Comparison of ENCODE assay signal across 27 cellular contexts in the genomic region with DNA sequence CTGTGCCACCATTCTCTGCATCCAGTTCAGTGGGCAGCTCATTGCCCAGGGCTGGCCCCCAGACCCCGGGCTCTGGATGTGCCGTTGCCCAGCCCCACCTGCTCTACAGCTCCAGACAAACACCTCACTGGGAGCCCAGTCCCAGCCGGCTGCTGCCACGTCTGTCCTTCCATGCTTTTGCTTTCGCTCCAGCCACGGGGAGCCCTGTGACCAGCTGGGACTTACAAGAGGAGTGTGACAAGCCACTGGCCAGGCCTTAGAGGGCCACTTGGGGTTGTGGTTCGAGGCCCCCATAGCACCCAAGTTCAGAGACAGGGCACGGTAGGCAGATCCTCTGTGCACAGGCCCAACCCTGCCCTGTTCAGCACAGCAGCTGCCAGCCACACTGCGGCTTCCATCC.
"Had no signal": no experiment of that assay in that cellular context is flagged by ENCODE, and none has a peak within 500 bp of the region (broad histone marks: within the 10 kb centered on the region; RNA-seq: fewer than 3 reads in every experiment).

No MANE protein-coding gene starts in this region.

- DNase-seq: head of caudate nucleus; hypothalamus; immature natural killer cell; lower lobe of right lung; mammary epithelial cell; mesendoderm; naive B cell; natural killer cell; nephron progenitor cell; nucleus accumbens; retina; stimulated activated CD4-positive, alpha-beta T cell treated with anti-CD3 and anti-CD28 coated beads, Interleukin-4, amount 100 ng/mL, for 24 hours; stimulated activated naive CD4-positive, alpha-beta T cell; tibial artery; trophoblast cell; upper lobe of right lung had no signal

- H3K4me1 Mint-ChIP-seq: immature natural killer cell; naive B cell; natural killer cell; stimulated activated effector memory CD8-positive, alpha-beta T cell treated with anti-CD3 and anti-CD28 coated beads, Interleukin-12 subunit alpha, Interleukin-12 subunit beta, amount 100 ng/mL, for 72 hours had no signal

- H3K27ac Mint-ChIP-seq: immature natural killer cell; mesothelial cell of epicardium; naive B cell; natural killer cell; nephron progenitor cell; stimulated activated effector memory CD8-positive, alpha-beta T cell treated with anti-CD3 and anti-CD28 coated beads, Interleukin-12 subunit alpha, Interleukin-12 subunit beta, amount 100 ng/mL, for 72 hours; stimulated activated naive CD8-positive, alpha-beta T cell treated with anti-CD3 and anti-CD28 coated beads, Interleukin-15, Interleukin-2, amounts not matched to agents 100 ng/mL and 50 ng/mL, for 24 hours had no signal

- H3K9me3 ChIP-seq: lower lobe of right lung, pancreas, prostate gland, suprapubic skin, thoracic aorta, tibial artery, upper lobe of right lung had no signal

- ATAC-seq: left lobe of liver, lower lobe of right lung, natural killer cell, pancreas, right cardiac atrium, sciatic nerve, upper lobe of right lung had no signal

- H3K4me3 ChIP-seq: lower lobe of right lung, pancreas, prostate gland, skin epidermis, suprapubic skin, thoracic aorta, tibial artery, upper lobe of right lung had no signal

- H3K4me1 ChIP-seq: lower lobe of right lung, pancreas, prostate gland, suprapubic skin, tibial artery, upper lobe of right lung had no signal

- H3K4me3 Mint-ChIP-seq: immature natural killer cell; mesothelial cell of epicardium; naive B cell; natural killer cell; nephron progenitor cell; stimulated activated effector memory CD8-positive, alpha-beta T cell treated with anti-CD3 and anti-CD28 coated beads, Interleukin-12 subunit alpha, Interleukin-12 subunit beta, amount 100 ng/mL, for 72 hours; stimulated activated naive CD8-positive, alpha-beta T cell treated with anti-CD3 and anti-CD28 coated beads, Interleukin-15, Interleukin-2, amounts not matched to agents 100 ng/mL and 50 ng/mL, for 24 hours had no signal

- H3K27me3 ChIP-seq: pancreas, tibial artery, upper lobe of right lung had no signal

- H3K27ac ChIP-seq: lower lobe of right lung, pancreas, prostate gland, skin epidermis, suprapubic skin, thoracic aorta, tibial artery, upper lobe of right lung had no signal

- H3K9me3 Mint-ChIP-seq: immature natural killer cell; naive B cell; natural killer cell; nephron progenitor cell; stimulated activated effector memory CD8-positive, alpha-beta T cell treated with anti-CD3 and anti-CD28 coated beads, Interleukin-12 subunit alpha, Interleukin-12 subunit beta, amount 100 ng/mL, for 72 hours; stimulated activated naive CD8-positive, alpha-beta T cell treated with anti-CD3 and anti-CD28 coated beads, Interleukin-15, Interleukin-2, amounts not matched to agents 100 ng/mL and 50 ng/mL, for 24 hours had no signal

- H3K36me3 Mint-ChIP-seq: immature natural killer cell; mesothelial cell of epicardium; naive B cell; natural killer cell; stimulated activated effector memory CD8-positive, alpha-beta T cell treated with anti-CD3 and anti-CD28 coated beads, Interleukin-12 subunit alpha, Interleukin-12 subunit beta, amount 100 ng/mL, for 72 hours had no signal

- H3K36me3 ChIP-seq: lower lobe of right lung, pancreas, prostate gland, suprapubic skin, thoracic aorta, tibial artery, upper lobe of right lung had no signal
